9 cellular contexts compared by ENCODE assay signal in genomic region chr17:76458580-76459490, GRCh38. TPM values are rescaled to one million over a fixed set of nuclear protein-coding genes. Genes with fewer than 3 reads are reported as not detected.
DNase-seq lines count a peak whose midpoint lies in the region; ATAC-seq and TF ChIP-seq lines count a peak whose summit lies in the region.
"Had no signal": no experiment of that assay in that cellular context is flagged by ENCODE, and none has a peak within 500 bp of the region (broad histone marks: within the 10 kb centered on the region; RNA-seq: fewer than 3 reads in every experiment).

No MANE protein-coding gene starts in this region.

- CTCF ChIA-PET in activated naive CD4-positive, alpha-beta T cell treated with anti-CD3 and anti-CD28 coated beads, Interleukin-2, amount 10 ng/mL, durations not matched to agents 7 days and 5 days (lab: Charles Lee): interaction anchor here (0.5 to 3.3 kb wide), 10 partner anchors 8 to 215 kb away, joined by 3 to 23 read pairs (median 3); partner anchors contain the start of gene AANAT

- TF ChIP-seq CTCF in colonic mucosa (IDR thresholded peaks at IDR 0.05): peak; percentile 40

- no peaks in the 10 kb centered on the region for H3K27me3 ChIP-seq in colonic mucosa

- no peak overlapping the region for H3K9ac ChIP-seq in colonic mucosa (ENCODE audit: low read depth in 2 of 2, low read length in 2 of 2)

- no peak overlapping the region for H3K27ac Mint-ChIP-seq in activated naive CD8-positive, alpha-beta T cell treated with anti-CD3 and anti-CD28 coated beads, Interleukin-2, amount 50 U/mL, for 24 hours
- no peak overlapping the region for H3K27ac Mint-ChIP-seq in activated naive CD8-positive, alpha-beta T cell treated with anti-CD3 and anti-CD28 coated beads for 36 hours
- H3K27ac Mint-ChIP-seq in activated naive CD4-positive, alpha-beta T cell treated with anti-CD3 and anti-CD28 coated beads, Interleukin-2, amount 10 ng/mL, durations not matched to agents 7 days and 5 days: no peak overlapping the region
- H3K27ac Mint-ChIP-seq: activated naive CD4-positive, alpha-beta T cell treated with anti-CD3 and anti-CD28 coated beads, Interleukin-2, amount 50 U/mL, for 72 hours had no signal

- no peak overlapping the region for H3K4me3 ChIP-seq in colonic mucosa

- intact Hi-C loops in colonic mucosa (cut with DNase I): loop anchor here (5.0 kb wide), 1 partner anchor 52 kb away; no protein-coding TSS in a partner anchor

- H3K9me3 ChIP-seq in colonic mucosa: no peaks in the 10 kb centered on the region

- H3K4me3 Mint-ChIP-seq in activated naive CD8-positive, alpha-beta T cell treated with anti-CD3 and anti-CD28 coated beads, Interleukin-2, amount 50 U/mL, for 24 hours: no peak overlapping the region
- H3K4me3 Mint-ChIP-seq in activated naive CD8-positive, alpha-beta T cell treated with anti-CD3 and anti-CD28 coated beads for 36 hours: no peak overlapping the region
- H3K4me3 Mint-ChIP-seq in activated naive CD4-positive, alpha-beta T cell treated with anti-CD3 and anti-CD28 coated beads, Interleukin-2, amount 10 ng/mL, durations not matched to agents 7 days and 5 days: no peak overlapping the region

- H3K36me3 Mint-ChIP-seq in activated naive CD8-positive, alpha-beta T cell treated with anti-CD3 and anti-CD28 coated beads, Interleukin-2, amount 50 U/mL, for 24 hours (ENCODE audit: low read depth): no peaks in the 10 kb centered on the region
- no peaks in the 10 kb centered on the region for H3K36me3 Mint-ChIP-seq in activated naive CD8-positive, alpha-beta T cell treated with anti-CD3 and anti-CD28 coated beads for 36 hours
- no peaks in the 10 kb centered on the region for H3K36me3 Mint-ChIP-seq in activated naive CD4-positive, alpha-beta T cell treated with anti-CD3 and anti-CD28 coated beads, Interleukin-2, amount 10 ng/mL, durations not matched to agents 7 days and 5 days
- H3K36me3 Mint-ChIP-seq: activated naive CD4-positive, alpha-beta T cell treated with anti-CD3 and anti-CD28 coated beads, Interleukin-2, amount 50 U/mL, for 72 hours had no signal

- no peak overlapping the region for H3K27ac ChIP-seq in colonic mucosa

- ATAC-seq in activated naive CD8-positive, alpha-beta T cell treated with anti-CD3 and anti-CD28 coated beads, Interleukin-2, amount 50 U/mL, for 24 hours: no peak
- ATAC-seq in HG03159 (IDR thresholded peaks at IDR 0.05; ENCODE audit: unreplicated experiment) (no peak), GM18868 (IDR thresholded peaks at IDR 0.05; ENCODE audit: unreplicated experiment) (no peak)

- DNase-seq in activated naive CD8-positive, alpha-beta T cell treated with anti-CD3 and anti-CD28 coated beads, Interleukin-2, amount 50 U/mL, for 24 hours: peak; percentile 20
- DNase-seq in activated naive CD8-positive, alpha-beta T cell treated with anti-CD3 and anti-CD28 coated beads for 36 hours: no peak
- DNase-seq in NCI-H526 (lab: John Stamatoyannopoulos, UW) (peak; percentile 71 to 86), colonic mucosa (peak; percentile 56), myocyte (ENCODE audit: low read depth) (peak; percentile 62)
- DNase-seq in activated naive CD4-positive, alpha-beta T cell treated with anti-CD3 and anti-CD28 coated beads, Interleukin-2, amount 10 ng/mL, durations not matched to agents 7 days and 5 days: no peak

- no peaks in the 10 kb centered on the region for H3K36me3 ChIP-seq in colonic mucosa

- H3K4me1 ChIP-seq in colonic mucosa: no peaks in the 10 kb centered on the region

- no peaks in the 10 kb centered on the region for H3K9me3 Mint-ChIP-seq in activated naive CD8-positive, alpha-beta T cell treated with anti-CD3 and anti-CD28 coated beads, Interleukin-2, amount 50 U/mL, for 24 hours
- no peaks in the 10 kb centered on the region for H3K9me3 Mint-ChIP-seq in activated naive CD8-positive, alpha-beta T cell treated with anti-CD3 and anti-CD28 coated beads for 36 hours
- no peaks in the 10 kb centered on the region for H3K9me3 Mint-ChIP-seq in activated naive CD4-positive, alpha-beta T cell treated with anti-CD3 and anti-CD28 coated beads, Interleukin-2, amount 10 ng/mL, durations not matched to agents 7 days and 5 days
- H3K9me3 Mint-ChIP-seq: activated naive CD4-positive, alpha-beta T cell treated with anti-CD3 and anti-CD28 coated beads, Interleukin-2, amount 50 U/mL, for 72 hours had no signal

- H3K4me1 Mint-ChIP-seq in activated naive CD8-positive, alpha-beta T cell treated with anti-CD3 and anti-CD28 coated beads, Interleukin-2, amount 50 U/mL, for 24 hours: no peaks in the 10 kb centered on the region
- no peaks in the 10 kb centered on the region for H3K4me1 Mint-ChIP-seq in activated naive CD8-positive, alpha-beta T cell treated with anti-CD3 and anti-CD28 coated beads for 36 hours
- no peaks in the 10 kb centered on the region for H3K4me1 Mint-ChIP-seq in activated naive CD4-positive, alpha-beta T cell treated with anti-CD3 and anti-CD28 coated beads, Interleukin-2, amount 10 ng/mL, durations not matched to agents 7 days and 5 days

- H3K27me3 Mint-ChIP-seq in activated naive CD8-positive, alpha-beta T cell treated with anti-CD3 and anti-CD28 coated beads, Interleukin-2, amount 50 U/mL, for 24 hours: no peaks in the 10 kb centered on the region
- no peaks in the 10 kb centered on the region for H3K27me3 Mint-ChIP-seq in activated naive CD8-positive, alpha-beta T cell treated with anti-CD3 and anti-CD28 coated beads for 36 hours
- H3K27me3 Mint-ChIP-seq in activated naive CD4-positive, alpha-beta T cell treated with anti-CD3 and anti-CD28 coated beads, Interleukin-2, amount 10 ng/mL, durations not matched to agents 7 days and 5 days: peaks cover 55% of the 10 kb centered on the region

RNA-seq across cellular contexts. Expression of gene UBE2O, which starts 5.9 kb away (rescaled TPM):
- total RNA-seq in activated naive CD8-positive, alpha-beta T cell treated with anti-CD3 and anti-CD28 coated beads for 36 hours: 10 to 100 TPM; 37.7 to 38.4 TPM
- total RNA-seq in colonic mucosa (10 to 100 TPM; 17.5 to 25.2 TPM), myocyte (12.7 and 21.1 TPM in 2 replicates)
- polyA plus RNA-seq in myocyte (2012): 16.9 TPM

RNA-seq across cellular contexts. Expression of gene AANAT, which starts 8.6 kb away (rescaled TPM):
- total RNA-seq in activated naive CD8-positive, alpha-beta T cell treated with anti-CD3 and anti-CD28 coated beads for 36 hours: under 1 TPM in 1 of 2 experiments, not detected in 1; 0.36 TPM
- not detected for total RNA-seq in colonic mucosa
- not detected in 2 replicates for total RNA-seq in myocyte
- polyA plus RNA-seq in myocyte (2012): 0.08 TPM
- total RNA-seq: activated naive CD4-positive, alpha-beta T cell treated with anti-CD3 and anti-CD28 coated beads, Interleukin-2, amount 50 U/mL, for 72 hours had no signal

RNA-seq across cellular contexts. Expression of gene RHBDF2, which starts 42.4 kb away (rescaled TPM):
- 10 to 100 TPM; 20.7 to 22.2 TPM for total RNA-seq in activated naive CD8-positive, alpha-beta T cell treated with anti-CD3 and anti-CD28 coated beads for 36 hours
- 10 to 100 TPM; 11.6 to 23.9 TPM for total RNA-seq in colonic mucosa
- total RNA-seq in myocyte: 6.5 and 7.5 TPM in 2 replicates
- 10.6 TPM for polyA plus RNA-seq in myocyte (2012)

Comparison
In these comparisons a context has a peak if more than half of its experiments do, and no peak if none do; other contexts are left out.
1. DNase-seq: peak in activated naive CD8-positive, alpha-beta T cell treated with anti-CD3 and anti-CD28 coated beads, Interleukin-2, amount 50 U/mL, for 24 hours (single experiment), NCI-H526 (2 of 2), colonic mucosa (single experiment) and myocyte (single experiment); none in activated naive CD8-positive, alpha-beta T cell treated with anti-CD3 and anti-CD28 coated beads for 36 hours (single experiment) and activated naive CD4-positive, alpha-beta T cell treated with anti-CD3 and anti-CD28 coated beads, Interleukin-2, amount 10 ng/mL, durations not matched to agents 7 days and 5 days (single experiment).